Comparison of ENCODE assay signal across 35 cellular contexts in genomic region chr20:33062105-33062629, GRCh38. TPM values are rescaled to one million over a fixed set of nuclear protein-coding genes. Genes with fewer than 3 reads are reported as not detected.
"Had no signal": no experiment of that assay in that cellular context is flagged by ENCODE, and none has a peak within 500 bp of the region (broad histone marks: within the 10 kb centered on the region; RNA-seq: fewer than 3 reads in every experiment).

No MANE protein-coding gene starts in this region.

- H3K9ac ChIP-seq: parathyroid adenoma had no signal

- H3K27me3 Mint-ChIP-seq: activated B cell treated with CpG ODN at 0.5 μM for 24 hours; activated naive CD8-positive, alpha-beta T cell treated with anti-CD3 and anti-CD28 coated beads, Interleukin-2, amount 50 U/mL, for 24 hours; effector memory CD8-positive, alpha-beta T cell; naive thymus-derived CD8-positive, alpha-beta T cell; stimulated activated memory B cell treated with anti-CD40 and anti-IgM and Interleukin-4, amounts not matched to agents 10 μg/mL and 1 μg/mL and 100 μg/mL, for 72 hours; T-cell had no signal

- H3K4me1 Mint-ChIP-seq: activated B cell treated with CpG ODN at 0.5 μM for 24 hours; activated CD8-positive, alpha-beta memory T cell treated with anti-CD3 and anti-CD28 coated beads, Interleukin-2, amount 10 ng/mL, durations not matched to agents 7 days and 5 days; activated naive CD8-positive, alpha-beta T cell treated with anti-CD3 and anti-CD28 coated beads, Interleukin-2, amount 50 U/mL, for 24 hours; mesothelial cell of epicardium; stimulated activated memory B cell treated with anti-CD40 and anti-IgM and Interleukin-4, amounts not matched to agents 10 μg/mL and 1 μg/mL and 100 μg/mL, for 72 hours had no signal

- H3K36me3 Mint-ChIP-seq: activated CD8-positive, alpha-beta memory T cell treated with anti-CD3 and anti-CD28 coated beads, Interleukin-2, amount 10 ng/mL, durations not matched to agents 7 days and 5 days; mesothelial cell of epicardium; naive thymus-derived CD8-positive, alpha-beta T cell; stimulated activated memory B cell treated with anti-CD40 and anti-IgM and Interleukin-4, amounts not matched to agents 10 μg/mL and 1 μg/mL and 100 μg/mL, for 72 hours; T-cell had no signal

- H3K27ac Mint-ChIP-seq: activated B cell treated with CpG ODN at 0.5 μM for 24 hours; activated CD8-positive, alpha-beta memory T cell treated with anti-CD3 and anti-CD28 coated beads, Interleukin-2, amount 10 ng/mL, durations not matched to agents 7 days and 5 days; activated naive CD8-positive, alpha-beta T cell treated with anti-CD3 and anti-CD28 coated beads, Interleukin-2, amount 50 U/mL, for 24 hours; effector memory CD8-positive, alpha-beta T cell; mesothelial cell of epicardium; stimulated activated memory B cell treated with anti-CD40 and anti-IgM and Interleukin-4, amounts not matched to agents 10 μg/mL and 1 μg/mL and 100 μg/mL, for 72 hours; T-cell; T-helper 2 cell treated with Interferon-gamma antibody and Interleukin-4, amounts not matched to agents 5 μg/mL and 100 μg/mL, for 36 hours had no signal

- H3K27me3 ChIP-seq: stomach, transverse colon had no signal

- H3K36me3 ChIP-seq: esophagus muscularis mucosa, left ventricle myocardium inferior, neutrophil, stomach, suprapubic skin, transverse colon had no signal

- H3K27ac ChIP-seq: esophagus muscularis mucosa, left ventricle myocardium inferior, neutrophil, parathyroid adenoma, skin epidermis, stomach, suprapubic skin, transverse colon had no signal

- DNase-seq: activated B cell treated with CpG ODN at 0.5 μM for 24 hours; activated CD4-positive, alpha-beta T cell treated with anti-CD3 and anti-CD28 coated beads for 4 hours; activated CD4-positive, alpha-beta T cell treated with anti-CD3 and anti-CD28 coated beads, Interleukin-2, amount 50 U/mL, for 48 hours; activated CD8-positive, alpha-beta memory T cell treated with anti-CD3 and anti-CD28 coated beads, Interleukin-2, amount 10 ng/mL, durations not matched to agents 7 days and 5 days; activated gamma-delta T cell; activated naive CD4-positive, alpha-beta T cell treated with anti-CD3 and anti-CD28 coated beads, Interleukin-2, amount 50 U/mL, for 16 hours; activated naive CD8-positive, alpha-beta T cell treated with anti-CD3 and anti-CD28 coated beads, Interleukin-2, amount 50 U/mL, for 24 hours; activated T-cell treated with anti-CD3 and anti-CD28 coated beads for 4 hours; aorta; central memory CD4-positive, alpha-beta T cell; effector memory CD8-positive, alpha-beta T cell; hippocampal formation; kidney glomerular epithelial cell; left ventricle myocardium inferior; mammary epithelial cell; naive thymus-derived CD8-positive, alpha-beta T cell; right cardiac atrium; stimulated activated CD4-positive, alpha-beta T cell treated with anti-CD3 and anti-CD28 coated beads, Interleukin-2, amount 100 ng/mL, for 24 hours; stomach; T-cell; transverse colon had no signal

- H3K4me3 Mint-ChIP-seq: activated B cell treated with CpG ODN at 0.5 μM for 24 hours; activated CD8-positive, alpha-beta memory T cell treated with anti-CD3 and anti-CD28 coated beads, Interleukin-2, amount 10 ng/mL, durations not matched to agents 7 days and 5 days; activated naive CD8-positive, alpha-beta T cell treated with anti-CD3 and anti-CD28 coated beads, Interleukin-2, amount 50 U/mL, for 24 hours; effector memory CD8-positive, alpha-beta T cell; mesothelial cell of epicardium; naive thymus-derived CD8-positive, alpha-beta T cell; stimulated activated memory B cell treated with anti-CD40 and anti-IgM and Interleukin-4, amounts not matched to agents 10 μg/mL and 1 μg/mL and 100 μg/mL, for 72 hours; T-cell; T-helper 2 cell treated with Interferon-gamma antibody and Interleukin-4, amounts not matched to agents 5 μg/mL and 100 μg/mL, for 36 hours had no signal

- H3K9me3 Mint-ChIP-seq: activated B cell treated with CpG ODN at 0.5 μM for 24 hours; activated naive CD8-positive, alpha-beta T cell treated with anti-CD3 and anti-CD28 coated beads, Interleukin-2, amount 50 U/mL, for 24 hours; effector memory CD8-positive, alpha-beta T cell; mesothelial cell of epicardium; naive thymus-derived CD8-positive, alpha-beta T cell; stimulated activated memory B cell treated with anti-CD40 and anti-IgM and Interleukin-4, amounts not matched to agents 10 μg/mL and 1 μg/mL and 100 μg/mL, for 72 hours; T-cell; T-helper 2 cell treated with Interferon-gamma antibody and Interleukin-4, amounts not matched to agents 5 μg/mL and 100 μg/mL, for 36 hours had no signal

- ATAC-seq: activated CD8-positive, alpha-beta memory T cell treated with anti-CD3 and anti-CD28 coated beads, Interleukin-2, amount 10 ng/mL, durations not matched to agents 7 days and 5 days; activated naive CD8-positive, alpha-beta T cell treated with anti-CD3 and anti-CD28 coated beads, Interleukin-2, amount 50 U/mL, for 24 hours; effector memory CD8-positive, alpha-beta T cell; naive thymus-derived CD8-positive, alpha-beta T cell; right cardiac atrium; stimulated activated memory B cell treated with anti-CD40 and anti-IgM and Interleukin-4, amounts not matched to agents 10 μg/mL and 1 μg/mL and 100 μg/mL, for 72 hours; T-cell had no signal

- FAIRE-seq: colon, frontal cortex, TTC549, urothelium cell line had no signal

- H3K9me3 ChIP-seq: esophagus muscularis mucosa, left ventricle myocardium inferior, neutrophil, stomach, suprapubic skin, transverse colon had no signal

- H3K4me1 ChIP-seq: esophagus muscularis mucosa, left ventricle myocardium inferior, parathyroid adenoma, stomach, suprapubic skin, transverse colon had no signal

- H3K4me3 ChIP-seq: esophagus muscularis mucosa, left ventricle myocardium inferior, skin epidermis, stomach, suprapubic skin, transverse colon had no signal

RNA-seq across cellular contexts. Expression of gene BPIFB3, which starts 8.5 kb away (rescaled TPM):
- total RNA-seq: activated B cell treated with CpG ODN at 0.5 μM for 24 hours; activated CD8-positive, alpha-beta memory T cell treated with anti-CD3 and anti-CD28 coated beads, Interleukin-2, amount 10 ng/mL, durations not matched to agents 7 days and 5 days; aorta; dermis microvascular lymphatic vessel endothelial cell; esophagus muscularis mucosa; frontal cortex; left ventricle myocardium inferior; mammary epithelial cell; mesothelial cell of epicardium; naive thymus-derived CD8-positive, alpha-beta T cell; pulmonary artery endothelial cell; right cardiac atrium; stomach; suprapubic skin; T-cell; transverse colon had no signal

RNA-seq across cellular contexts. Expression of gene BPIFB4, which starts 17.3 kb away (rescaled TPM):
- total RNA-seq: activated B cell treated with CpG ODN at 0.5 μM for 24 hours; activated CD8-positive, alpha-beta memory T cell treated with anti-CD3 and anti-CD28 coated beads, Interleukin-2, amount 10 ng/mL, durations not matched to agents 7 days and 5 days; aorta; dermis microvascular lymphatic vessel endothelial cell; esophagus muscularis mucosa; frontal cortex; left ventricle myocardium inferior; mammary epithelial cell; mesothelial cell of epicardium; naive thymus-derived CD8-positive, alpha-beta T cell; pulmonary artery endothelial cell; stomach; suprapubic skin; T-cell; transverse colon had no signal

RNA-seq across cellular contexts. Expression of gene BPIFB6, which starts 30.7 kb away (rescaled TPM):
- total RNA-seq: activated B cell treated with CpG ODN at 0.5 μM for 24 hours; activated CD8-positive, alpha-beta memory T cell treated with anti-CD3 and anti-CD28 coated beads, Interleukin-2, amount 10 ng/mL, durations not matched to agents 7 days and 5 days; aorta; dermis microvascular lymphatic vessel endothelial cell; esophagus muscularis mucosa; frontal cortex; left ventricle myocardium inferior; mammary epithelial cell; mesothelial cell of epicardium; naive thymus-derived CD8-positive, alpha-beta T cell; pulmonary artery endothelial cell; right cardiac atrium; stomach; suprapubic skin; T-cell; transverse colon had no signal

RNA-seq across cellular contexts. Expression of gene BPIFB2, which starts 54.7 kb away (rescaled TPM):
- total RNA-seq: activated B cell treated with CpG ODN at 0.5 μM for 24 hours; activated CD8-positive, alpha-beta memory T cell treated with anti-CD3 and anti-CD28 coated beads, Interleukin-2, amount 10 ng/mL, durations not matched to agents 7 days and 5 days; aorta; dermis microvascular lymphatic vessel endothelial cell; esophagus muscularis mucosa; frontal cortex; left ventricle myocardium inferior; mammary epithelial cell; mesothelial cell of epicardium; naive thymus-derived CD8-positive, alpha-beta T cell; pulmonary artery endothelial cell; right cardiac atrium; stomach; suprapubic skin; transverse colon had no signal

RNA-seq across cellular contexts. Expression of gene SUN5, which starts 57.9 kb away (rescaled TPM):
- total RNA-seq: activated B cell treated with CpG ODN at 0.5 μM for 24 hours; activated CD8-positive, alpha-beta memory T cell treated with anti-CD3 and anti-CD28 coated beads, Interleukin-2, amount 10 ng/mL, durations not matched to agents 7 days and 5 days; aorta; dermis microvascular lymphatic vessel endothelial cell; esophagus muscularis mucosa; frontal cortex; left ventricle myocardium inferior; mammary epithelial cell; mesothelial cell of epicardium; naive thymus-derived CD8-positive, alpha-beta T cell; pulmonary artery endothelial cell; right cardiac atrium; stomach; suprapubic skin; T-cell; transverse colon had no signal
